8 cellular contexts compared by ENCODE assay signal in the genomic region with DNA sequence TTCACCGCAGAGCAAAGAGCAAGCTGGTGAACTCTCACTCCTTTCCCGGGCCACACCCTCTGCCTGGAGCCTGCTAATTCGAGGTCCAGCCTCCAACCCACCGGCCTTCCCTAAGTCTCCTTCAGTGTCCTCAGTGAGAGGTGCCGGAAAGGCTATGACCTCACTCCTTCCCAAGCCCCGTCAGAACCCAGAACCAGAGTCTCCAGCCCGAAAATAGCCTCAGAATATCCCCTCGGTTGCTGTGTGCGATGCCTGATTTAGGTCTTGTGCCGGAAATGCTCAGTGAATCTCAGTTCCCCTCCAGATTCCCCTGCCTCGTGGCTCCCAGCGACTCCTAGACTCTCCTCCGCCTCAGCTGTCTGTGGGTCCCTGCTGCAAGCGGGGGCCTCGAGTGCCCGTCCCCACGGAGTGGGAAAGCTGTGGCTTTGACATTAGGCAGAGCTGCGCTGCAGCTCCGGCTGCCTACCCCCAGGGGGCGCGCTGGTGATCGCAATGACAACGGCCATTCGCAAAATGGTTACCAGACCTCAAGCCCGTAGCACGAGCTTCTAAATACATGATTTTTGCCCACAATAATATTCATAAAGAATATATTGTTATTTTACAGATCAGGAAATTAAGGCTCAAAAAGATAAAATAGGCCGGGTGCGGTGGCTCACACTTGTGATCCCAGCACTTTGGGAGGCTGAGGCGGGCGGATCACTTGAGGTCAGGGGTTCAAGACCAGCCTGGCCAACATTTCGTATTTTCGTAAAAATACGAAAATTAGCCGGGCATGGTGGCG. TPM values are rescaled to one million over a fixed set of nuclear protein-coding genes. Genes with fewer than 3 reads are reported as not detected.
DNase-seq lines count a peak whose midpoint lies in the region; ATAC-seq, FAIRE-seq and TF ChIP-seq lines count a peak whose summit lies in the region.

No MANE protein-coding gene starts in this region.

- H3K27ac ChIP-seq in MM.1S (ENCODE audit: low read length) (no peak overlapping the region), caudate nucleus (ENCODE audit: low read depth, low read length) (no peak overlapping the region), keratinocyte (ENCODE audit: control insufficient read depth, insufficient read depth, low read length) (no peak overlapping the region)

- TF ChIP-seq CTCF in GM12865 (IDR thresholded peaks at IDR 0.05; ENCODE audit: insufficient read depth, low read depth, low read length, missing control alignments) (peak; percentile 97), MM.1S (IDR thresholded peaks at IDR 0.05; ENCODE audit: low read length) (peak; percentile 95), keratinocyte (optimal IDR thresholded peaks at IDR 0.05 in 1 of 3, IDR thresholded peaks at IDR 0.05 in 1 of 3, conservative IDR thresholded peaks at IDR 0.05 in 1 of 3; ENCODE audit: extremely low read depth in 1 of 3, insufficient read depth in 2 of 3, low read length in 3 of 3) (peak; percentile 93 to 98 (median 98))

- H4K20me1 ChIP-seq in MM.1S (ENCODE audit: insufficient read depth, low read length): no peaks in the 10 kb centered on the region
- no peaks in the 10 kb centered on the region for H4K20me1 ChIP-seq in keratinocyte (ENCODE audit: control insufficient read depth, extremely low read depth, insufficient read depth, low read length)

- H3K27me3 ChIP-seq in MM.1S (replicated peaks; ENCODE audit: insufficient read depth, low read length) (no peaks in the 10 kb centered on the region), keratinocyte (ENCODE audit: control insufficient read depth, extremely low read depth, insufficient read depth, low read length) (peaks cover 23% of the 10 kb centered on the region)

- H3K36me3 ChIP-seq in MM.1S (replicated peaks; ENCODE audit: insufficient read depth, low read length) (no peaks in the 10 kb centered on the region), keratinocyte (ENCODE audit: control insufficient read depth in 2 of 2, extremely low read depth in 1 of 2, insufficient read depth in 2 of 2, low read length in 2 of 2) (no peaks in the 10 kb centered on the region)

- H3F3A ChIP-seq in MM.1S (ENCODE audit: insufficient read depth, low read length): no peaks in the 10 kb centered on the region

- no peaks in the 10 kb centered on the region for H3K9me1 ChIP-seq in keratinocyte (ENCODE audit: control insufficient read depth, extremely low read depth, insufficient read depth, low read length)

- dilution Hi-C loops in keratinocyte (cut with MboI; ENCODE audit: extremely low pct_ligation_motif_present, low sequenced_read_pairs): no loop called here

- H3K4me1 ChIP-seq in MM.1S (ENCODE audit: low read length) (peaks cover 16% of the 10 kb centered on the region), keratinocyte (ENCODE audit: control insufficient read depth, extremely low read depth, insufficient read depth, low read length) (peaks cover 5% of the 10 kb centered on the region)

- H3K4me3 ChIP-seq in GM12865 (ENCODE audit: low read depth, low read length): no peak overlapping the region
- H3K4me3 ChIP-seq in MM.1S (ENCODE audit: low read length): peak overlapping the region; percentile 39; the same call in 1 of the 2 replicates
- H3K4me3 ChIP-seq in keratinocyte (ENCODE audit: control insufficient read depth in 2 of 3, extremely low read depth in 1 of 3, insufficient read depth in 2 of 3, low read depth in 1 of 3, low read length in 3 of 3): peak overlapping the region; percentile 7 to 65 (median 57)

- H3K4me2 ChIP-seq in MM.1S (ENCODE audit: low read depth, low read length) (peak overlapping the region; percentile 82), keratinocyte (ENCODE audit: control insufficient read depth, extremely low read depth, insufficient read depth, low read depth, low read length) (peak overlapping the region; percentile 86)

- H3K9ac ChIP-seq in MM.1S (ENCODE audit: low read length) (no peak overlapping the region), keratinocyte (ENCODE audit: control insufficient read depth, extremely low read depth, insufficient read depth, low read length) (peak overlapping the region; percentile 26)

- H2AFZ ChIP-seq in MM.1S (ENCODE audit: low read length) (peak overlapping the region; percentile 84), keratinocyte (ENCODE audit: control insufficient read depth, low read length) (peak overlapping the region; percentile 92)

- FAIRE-seq in keratinocyte (lab: Jason Lieb, UNC): no peak

- H3K9me3 ChIP-seq in MM.1S (replicated peaks; ENCODE audit: insufficient read depth, low read length): no peaks in the 10 kb centered on the region
- no peaks in the 10 kb centered on the region for H3K9me3 ChIP-seq in keratinocyte (ENCODE audit: control insufficient read depth, low read depth, low read length)

- DNase-seq in GM12865 (ENCODE audit: low read depth) (peak; percentile 78), MM.1S (peak; percentile 63), caudate nucleus (lab: John Stamatoyannopoulos, UW) (peak in 50 of 61 donors; percentile 7 to 74 (median 35)), keratinocyte (ENCODE audit: low read depth, low spot score) (no peak)
- peak; percentile 48 for DNase-seq in activated CD4-positive, CD25-positive, alpha-beta regulatory T cell treated with anti-CD3 and anti-CD28 coated beads, Interleukin-2, amount 50 U/mL, for 16 hours (ENCODE audit: low read depth, low spot score)
- DNase-seq in stimulated activated CD4-positive, alpha-beta T cell treated with anti-CD3 and anti-CD28 coated beads, Interleukin-15, amount 100 ng/mL, for 24 hours: peak; percentile 83

- H3K79me2 ChIP-seq in MM.1S (ENCODE audit: low read length) (no peaks in the 10 kb centered on the region), keratinocyte (ENCODE audit: control insufficient read depth, insufficient read depth, low read length) (no peaks in the 10 kb centered on the region)

- no peaks in the 10 kb centered on the region for H3K9me2 ChIP-seq in MM.1S (replicated peaks; ENCODE audit: insufficient read depth, low read length)

- ATAC-seq in GM21529 (IDR thresholded peaks at IDR 0.05; ENCODE audit: unreplicated experiment): no peak
- no peak for ATAC-seq in GM19395 (IDR thresholded peaks at IDR 0.05; ENCODE audit: unreplicated experiment)

RNA-seq across cellular contexts. Expression of a gene that starts 4.2 kb away (rescaled TPM):
- polyA plus RNA-seq in keratinocyte: not detected in 3 replicates
- not detected for polyA plus RNA-seq in keratinocyte (2011; ENCODE audit: low read depth)
- not detected in 2 replicates for polyA plus RNA-seq in keratinocyte (2011; cell fraction: cytosol; rRNA removed)
- polyA plus RNA-seq in keratinocyte (2011; cell fraction: nucleus; rRNA removed): not detected in 2 replicates
- 0.20 TPM in 1 of 2 replicates, not detected in the other for polyA plus RNA-seq in keratinocyte (2012; ENCODE audit: low replicate concordance)
- not detected in 3 replicates for polyA minus RNA-seq in keratinocyte
- not detected for polyA minus RNA-seq in keratinocyte (2011; cell fraction: cytosol; rRNA and poly(A)+ RNA removed)
- not detected in 2 replicates for polyA minus RNA-seq in keratinocyte (2011; cell fraction: nucleus; rRNA and poly(A)+ RNA removed)

RNA-seq across cellular contexts. Expression of a gene that starts 46.6 kb away (rescaled TPM):
- 0.22 to 0.27 TPM (median 0.25 TPM) in 3 replicates for polyA plus RNA-seq in keratinocyte
- polyA plus RNA-seq in keratinocyte (2011; ENCODE audit: low read depth): 0.30 TPM
- 0.10 and 0.15 TPM in 2 replicates for polyA plus RNA-seq in keratinocyte (2011; cell fraction: cytosol; rRNA removed)
- polyA plus RNA-seq in keratinocyte (2011; cell fraction: nucleus; rRNA removed): 0.12 and 0.19 TPM in 2 replicates
- 0.42 and 0.47 TPM in 2 replicates for polyA plus RNA-seq in keratinocyte (2012; ENCODE audit: low replicate concordance)
- 0.40 to 0.98 TPM in 2 of 3 replicates, not detected in the other for polyA minus RNA-seq in keratinocyte
- polyA minus RNA-seq in keratinocyte (2011; cell fraction: cytosol; rRNA and poly(A)+ RNA removed): not detected
- polyA minus RNA-seq in keratinocyte (2011; cell fraction: nucleus; rRNA and poly(A)+ RNA removed): not detected in 2 replicates
